21 cellular contexts compared by ENCODE assay signal in the genomic region with DNA sequence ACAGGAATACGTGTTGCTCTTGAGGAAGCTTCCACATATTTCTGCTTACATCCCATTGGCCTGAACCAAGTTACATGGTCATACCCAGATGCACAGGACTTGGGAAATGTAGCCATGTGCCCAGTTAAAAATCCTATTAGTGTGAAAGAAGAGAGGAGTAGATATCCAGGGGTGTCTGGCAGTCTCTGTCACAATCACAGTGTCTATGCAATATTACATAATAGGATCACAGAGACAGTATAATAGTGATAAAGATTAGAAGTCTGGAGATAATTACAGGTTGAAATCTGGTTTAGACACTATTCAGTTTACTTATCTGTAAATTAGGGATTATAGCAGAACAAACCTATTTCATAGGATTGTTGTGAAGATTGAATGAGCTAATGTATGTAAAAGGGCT.
DNase-seq lines count a peak whose midpoint lies in the region; FAIRE-seq and TF ChIP-seq lines count a peak whose summit lies in the region.
"Had no signal": no experiment of that assay in that cellular context is flagged by ENCODE, and none has a peak within 500 bp of the region (broad histone marks: within the 10 kb centered on the region; RNA-seq: fewer than 3 reads in every experiment).

No MANE protein-coding gene starts in this region.

- no peaks in the 10 kb centered on the region for H3K79me2 ChIP-seq in SK-N-SH (ENCODE audit: insufficient read depth)
- H3K79me2 ChIP-seq in mesendoderm (ENCODE audit: control insufficient read depth, insufficient read depth, low read length): no peaks in the 10 kb centered on the region

- TF ChIP-seq CTCF in BE2C (IDR thresholded peaks at IDR 0.05; ENCODE audit: low read depth, low read length): no peak
- TF ChIP-seq CTCF in SK-N-SH (IDR thresholded peaks at IDR 0.05): no peak
- no peak for TF ChIP-seq CTCF in esophagus muscularis mucosa (IDR thresholded peaks at IDR 0.05)
- no peak for TF ChIP-seq CTCF in kidney (IDR thresholded peaks at IDR 0.05; ENCODE audit: borderline replicate concordance, extremely low read depth, insufficient read depth)

- peak; percentile 16 for DNase-seq in BE2C
- peak; percentile 61 for DNase-seq in NCI-H69 (lab: John Stamatoyannopoulos, UW)
- DNase-seq in SK-N-SH: peak; percentile 46
- DNase-seq in esophagus muscularis mucosa (ENCODE audit: extremely low spot score): peak; percentile 29
- no peak for DNase-seq in kidney
- no peak for DNase-seq in mesendoderm
- no peak for DNase-seq in Ammon's horn (ENCODE audit: low spot score)
- DNase-seq: AML-193; Calu3; CD8-positive, alpha-beta T cell; HCEC 1CT; KBM-7 had no signal

- no peaks in the 10 kb centered on the region for H3K79me1 ChIP-seq in mesendoderm (ENCODE audit: low read length)

- H3K23ac ChIP-seq in mesendoderm (ENCODE audit: low read length): no peak overlapping the region

- intact Hi-C loops in esophagus muscularis mucosa (cut with DNase I) (no loop called here), kidney (cut with DNase I) (no loop called here)

- no peak overlapping the region for H3K18ac ChIP-seq in mesendoderm (ENCODE audit: low read length)

- H2BK5ac ChIP-seq in mesendoderm (ENCODE audit: low read length): no peak overlapping the region

- no peak overlapping the region for H4K5ac ChIP-seq in mesendoderm (ENCODE audit: low read length)

- no peaks in the 10 kb centered on the region for H3K9me3 ChIP-seq in BE2C
- no peaks in the 10 kb centered on the region for H3K9me3 ChIP-seq in SK-N-SH
- peaks cover 0 to 11% (median 2%) of the 10 kb centered on the region in 4 donors for H3K9me3 ChIP-seq in esophagus muscularis mucosa
- peaks cover 0 to 7% of the 10 kb centered on the region in 2 donors for H3K9me3 ChIP-seq in kidney (ENCODE audit: control insufficient read depth in 1 of 2, low read length in 2 of 2)
- H3K9me3 ChIP-seq: A549 had no signal

- FAIRE-seq in kidney (lab: Jason Lieb, UNC): no peak
- FAIRE-seq: A549, G401.6, GM12891, GM18507, H54, HTR-8/SVneo had no signal

- H2AFZ ChIP-seq in SK-N-SH (ENCODE audit: low read depth): no peak overlapping the region
- H2AFZ ChIP-seq: GM23338 had no signal

- no peaks in the 10 kb centered on the region for H3K27me3 ChIP-seq in BE2C
- H3K27me3 ChIP-seq in SK-N-SH (ENCODE audit: insufficient read depth): no peaks in the 10 kb centered on the region
- H3K27me3 ChIP-seq in esophagus muscularis mucosa: peaks cover 0 to 14% (median 0%) of the 10 kb centered on the region in 4 donors
- no peaks in the 10 kb centered on the region for H3K27me3 ChIP-seq in mesendoderm (ENCODE audit: insufficient read depth, low read length, poor library complexity)
- H3K27me3 ChIP-seq: BLaER1 treated with 17β-estradiol and CSF1 and Interleukin-3, amounts not matched to agents 10 nM and 100 nM had no signal

- H2AK5ac ChIP-seq in mesendoderm (ENCODE audit: low read length): no peak overlapping the region

- no peak overlapping the region for H3K56ac ChIP-seq in mesendoderm (ENCODE audit: low read length)

- H4K8ac ChIP-seq in mesendoderm (ENCODE audit: low read depth, low read length): no peak overlapping the region

- CTCF ChIA-PET in SK-N-SH (lab: Yijun Ruan, JAX): interaction anchor here (1.0 to 1.9 kb wide), 3 partner anchors 65 to 73 kb away, joined by 3 to 8 read pairs (median 3); no protein-coding TSS in a partner anchor

- H3K4me1 ChIP-seq in BE2C: no peaks in the 10 kb centered on the region; the same call in 1 of the 2 replicates
- H3K4me1 ChIP-seq in SK-N-SH (ENCODE audit: control insufficient read depth in 1 of 2, insufficient read depth in 2 of 2, low read depth in 1 of 2, low read length in 1 of 2): peaks cover 0 to 19% of the 10 kb centered on the region in 2 experiments; a peak in 2 of 4 replicates
- no peaks in the 10 kb centered on the region for H3K4me1 ChIP-seq in esophagus muscularis mucosa
- no peaks in the 10 kb centered on the region for H3K4me1 ChIP-seq in kidney (ENCODE audit: control insufficient read depth in 1 of 2, insufficient read depth in 1 of 2, low read depth in 1 of 2, low read length in 2 of 2)
- H3K4me1 ChIP-seq in mesendoderm (ENCODE audit: control insufficient read depth, low read depth, low read length): no peaks in the 10 kb centered on the region
- H3K4me1 ChIP-seq: A549; BLaER1 treated with 17β-estradiol and CSF1 and Interleukin-3, amounts not matched to agents 10 nM and 100 nM had no signal

- TF ChIP-seq RAD21 in SK-N-SH (IDR thresholded peaks at IDR 0.05; ENCODE audit: low read length): peak; percentile 19

- POLR2A ChIA-PET in SK-N-SH (lab: Yijun Ruan, JAX): no interaction called here

- no peak overlapping the region for H2BK120ac ChIP-seq in mesendoderm (ENCODE audit: low read depth, low read length)

- no peak overlapping the region for H2BK15ac ChIP-seq in mesendoderm (replicated peaks; ENCODE audit: low read depth)

- TF ChIP-seq EP300 in SK-N-SH (IDR thresholded peaks at IDR 0.05; ENCODE audit: borderline replicate concordance in 1 of 2, low read depth in 1 of 2, low read length in 1 of 2) (peak in 1 of 2 experiments; percentile 87; a peak in 2 of 4 replicates), esophagus muscularis mucosa (IDR thresholded peaks at IDR 0.05) (no peak)

- no peaks in the 10 kb centered on the region for H4K20me1 ChIP-seq in SK-N-SH (ENCODE audit: insufficient read depth)
- H4K20me1 ChIP-seq: BLaER1 treated with 17β-estradiol and CSF1 and Interleukin-3, amounts not matched to agents 10 nM and 100 nM had no signal

- no peak overlapping the region for H3K4me3 ChIP-seq in BE2C (ENCODE audit: low read depth, low read length)
- no peak overlapping the region for H3K4me3 ChIP-seq in SK-N-SH (ENCODE audit: low read depth in 2 of 2, low read length in 1 of 2)
- no peak overlapping the region for H3K4me3 ChIP-seq in esophagus muscularis mucosa
- no peak overlapping the region for H3K4me3 ChIP-seq in kidney (ENCODE audit: low read length in 2 of 2)
- no peak overlapping the region for H3K4me3 ChIP-seq in mesendoderm (ENCODE audit: low read length)
- H3K4me3 ChIP-seq: A549; BLaER1 treated with 17β-estradiol and CSF1 and Interleukin-3, amounts not matched to agents 10 nM and 100 nM; GM23338 had no signal

- TF ChIP-seq POLR2A in esophagus muscularis mucosa (IDR thresholded peaks at IDR 0.05; ENCODE audit: low read depth): no peak

- H3K4me2 ChIP-seq in SK-N-SH: no peak overlapping the region
- no peak overlapping the region for H3K4me2 ChIP-seq in mesendoderm (ENCODE audit: low read length)
- H3K4me2 ChIP-seq: A549; BLaER1 treated with 17β-estradiol and CSF1 and Interleukin-3, amounts not matched to agents 10 nM and 100 nM; GM23338 had no signal

- H3F3A ChIP-seq in SK-N-SH (replicated peaks; ENCODE audit: insufficient read depth): no peaks in the 10 kb centered on the region

- no peak overlapping the region for H3K4ac ChIP-seq in mesendoderm (ENCODE audit: low read depth, low read length)

- H3K36me3 ChIP-seq in BE2C (no peaks in the 10 kb centered on the region), SK-N-SH (replicated peaks in 1 of 2; ENCODE audit: control insufficient read depth in 1 of 2, insufficient read depth in 2 of 2, low read length in 1 of 2) (no peaks in the 10 kb centered on the region), esophagus muscularis mucosa (no peaks in the 10 kb centered on the region), kidney (ENCODE audit: control insufficient read depth in 1 of 2, insufficient read depth in 2 of 2, low read length in 2 of 2) (no peaks in the 10 kb centered on the region), mesendoderm (ENCODE audit: control insufficient read depth, insufficient read depth, low read length) (no peaks in the 10 kb centered on the region)
- H3K36me3 ChIP-seq: BLaER1 treated with 17β-estradiol and CSF1 and Interleukin-3, amounts not matched to agents 10 nM and 100 nM had no signal

- H3K9me2 ChIP-seq in SK-N-SH: no peaks in the 10 kb centered on the region

- H3K9ac ChIP-seq in SK-N-SH (no peak overlapping the region), kidney (ENCODE audit: low read length in 2 of 2) (no peak overlapping the region), mesendoderm (ENCODE audit: low read length) (no peak overlapping the region)
- H3K9ac ChIP-seq: BLaER1 treated with 17β-estradiol and CSF1 and Interleukin-3, amounts not matched to agents 10 nM and 100 nM had no signal

- 33% methylated on average over 1 of the region's 1 CpG for WGBS in SK-N-SH (ENCODE audit: low lambda C conversion rate)
- WGBS in esophagus muscularis mucosa: 80% methylated on average over 1 of the region's 1 CpG
- WGBS in mesendoderm (ENCODE audit: extremely low coverage, insufficient coverage, low lambda C conversion rate): no CpG with 5 or more reads among the region's 1 CpG

- H3K27ac ChIP-seq in SK-N-SH (ENCODE audit: low read depth in 2 of 2, low read length in 1 of 2) (peak overlapping the region in 1 of 2 experiments; percentile 85; a peak in 2 of 4 replicates), esophagus muscularis mucosa (replicated peaks in 1 of 4) (no peak overlapping the region), kidney (ENCODE audit: low read depth in 2 of 2, low read length in 2 of 2) (no peak overlapping the region), mesendoderm (ENCODE audit: low read depth, low read length) (no peak overlapping the region)
- H3K27ac ChIP-seq: 22Rv1; A549; BLaER1 treated with 17β-estradiol and CSF1 and Interleukin-3, amounts not matched to agents 10 nM and 100 nM had no signal

TF ChIP-seq in SK-N-SH, 30 proteins besides CTCF, POLR2A, EP300 and RAD21:
- peak; percentile 71 for TF ChIP-seq MXI1 (IDR thresholded peaks at IDR 0.05; ENCODE audit: low read depth, low read length)
- TF ChIP-seq, protein P1, sequence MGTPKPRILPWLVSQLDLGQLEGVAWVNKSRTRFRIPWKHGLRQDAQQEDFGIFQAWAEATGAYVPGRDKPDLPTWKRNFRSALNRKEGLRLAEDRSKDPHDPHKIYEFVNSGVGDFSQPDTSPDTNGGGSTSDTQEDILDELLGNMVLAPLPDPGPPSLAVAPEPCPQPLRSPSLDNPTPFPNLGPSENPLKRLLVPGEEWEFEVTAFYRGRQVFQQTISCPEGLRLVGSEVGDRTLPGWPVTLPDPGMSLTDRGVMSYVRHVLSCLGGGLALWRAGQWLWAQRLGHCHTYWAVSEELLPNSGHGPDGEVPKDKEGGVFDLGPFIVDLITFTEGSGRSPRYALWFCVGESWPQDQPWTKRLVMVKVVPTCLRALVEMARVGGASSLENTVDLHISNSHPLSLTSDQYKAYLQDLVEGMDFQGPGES (IDR thresholded peaks at IDR 0.05; ENCODE audit: low read depth, low read length): no peak
- peak; percentile 74 for TF ChIP-seq CHD2 (IDR thresholded peaks at IDR 0.05; ENCODE audit: low read length, partially characterized antibody)
- peak; percentile 75; the same call in 1 of the 2 replicates for TF ChIP-seq FOXJ3 (CRISPR knock-in tag; IDR thresholded peaks at IDR 0.05)
- peak; percentile 91 for TF ChIP-seq GATA2 (CRISPR knock-in tag; IDR thresholded peaks at IDR 0.05)
- no peak for TF ChIP-seq FOXM1 (IDR thresholded peaks at IDR 0.05; ENCODE audit: low read depth)
- peak; percentile 92 for TF ChIP-seq RCOR1 (IDR thresholded peaks at IDR 0.05; ENCODE audit: low read length)
TF ChIP-seq in SK-N-SH: peak in this region for 5.

Comparison
In these comparisons a context has a peak if more than half of its experiments do, and no peak if none do; other contexts are left out.
1. DNase-seq: peak in BE2C (single experiment), NCI-H69 (single experiment), SK-N-SH (single experiment) and esophagus muscularis mucosa (single experiment); none in kidney (single experiment), mesendoderm (single experiment) and Ammon's horn (single experiment).